ENCODE assay signal across 2 cellular contexts in the genomic region with DNA sequence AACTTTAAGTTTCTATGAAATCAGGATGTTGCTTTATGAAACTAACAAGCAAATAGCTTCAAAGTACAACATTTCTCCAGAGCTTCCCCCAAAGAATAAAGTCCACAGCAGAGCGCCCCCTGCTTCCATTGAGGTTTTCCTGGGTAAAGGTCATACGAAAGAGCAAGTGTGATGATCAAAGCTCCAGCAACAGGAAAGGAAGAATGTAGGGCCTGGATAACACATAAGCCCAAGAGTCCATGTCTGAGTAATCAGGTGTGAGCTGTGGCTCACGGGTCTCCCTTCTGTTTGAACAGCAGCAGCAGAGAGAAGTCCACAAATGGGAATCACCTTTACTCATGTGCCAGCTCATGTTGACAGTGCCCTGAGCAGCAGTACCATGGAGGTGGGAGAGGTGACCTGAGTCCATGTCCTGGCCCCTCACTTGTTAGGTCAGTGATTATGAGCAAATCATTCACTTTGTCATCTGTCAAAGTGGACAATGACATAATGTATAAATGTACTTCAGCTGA.
TF ChIP-seq lines count a peak whose summit lies in the region.

No MANE protein-coding gene starts in this region.

TF ChIP-seq in HepG2, 621 proteins besides CTCF, POLR2A, EP300 and RAD21 (continued from another document and continues in another):
- TF ChIP-seq ETV5 (CRISPR knock-in tag; IDR thresholded peaks at IDR 0.05; ENCODE audit: borderline replicate concordance) (peak; percentile 79), ZNF230 (CRISPR knock-in tag; IDR thresholded peaks at IDR 0.05) (no peak), ZNF441 (CRISPR knock-in tag; IDR thresholded peaks at IDR 0.05; ENCODE audit: borderline replicate concordance) (peak; percentile 81), PHF8 (CRISPR knock-in tag; IDR thresholded peaks at IDR 0.05) (no peak), ZNF652 (CRISPR knock-in tag; IDR thresholded peaks at IDR 0.05; ENCODE audit: borderline replicate concordance, low read depth) (no peak), ZFY (CRISPR knock-in tag; IDR thresholded peaks at IDR 0.05) (peak; percentile 33; the same call in 1 of the 2 replicates), SOX13 (IDR thresholded peaks at IDR 0.05) (no peak), SOX13 (CRISPR knock-in tag; conservative IDR thresholded peaks at IDR 0.05 in 1 of 2, IDR thresholded peaks at IDR 0.05 in 1 of 2) (peak in 1 of 2 experiments; percentile 34; a peak in 1 of 4 replicates), ZFX (CRISPR knock-in tag; IDR thresholded peaks at IDR 0.05; ENCODE audit: low read depth) (no peak), ZNF674 (CRISPR knock-in tag; IDR thresholded peaks at IDR 0.05; ENCODE audit: low read depth) (no peak), ARHGAP35 (CRISPR knock-in tag; IDR thresholded peaks at IDR 0.05; ENCODE audit: borderline replicate concordance) (no peak), CREM (IDR thresholded peaks at IDR 0.05) (peak; percentile 55; the same call in 1 of the 2 replicates), CREM (CRISPR knock-in tag; IDR thresholded peaks at IDR 0.05) (no peak), MEIS1 (CRISPR knock-in tag; IDR thresholded peaks at IDR 0.05; ENCODE audit: borderline replicate concordance) (peak; percentile 63; the same call in 1 of the 2 replicates), SIN3B (IDR thresholded peaks at IDR 0.05; ENCODE audit: low read length) (no peak), NR2F1 (CRISPR knock-in tag; IDR thresholded peaks at IDR 0.05) (peak; percentile 77 to 84; a peak in 3 of 4 replicates), NFIB (CRISPR knock-in tag; IDR thresholded peaks at IDR 0.05; ENCODE audit: borderline replicate concordance) (no peak), TEAD3 (CRISPR knock-in tag; optimal IDR thresholded peaks at IDR 0.05; ENCODE audit: borderline replicate concordance) (peak; percentile 84), ZNF567 (CRISPR knock-in tag; IDR thresholded peaks at IDR 0.05; ENCODE audit: borderline replicate concordance) (no peak), MYNN (CRISPR knock-in tag; IDR thresholded peaks at IDR 0.05; ENCODE audit: low read depth) (no peak), ZNF224 (CRISPR knock-in tag; IDR thresholded peaks at IDR 0.05) (no peak), SAP130 (CRISPR knock-in tag; IDR thresholded peaks at IDR 0.05; ENCODE audit: low read depth) (peak; percentile 67), TEAD2 (CRISPR knock-in tag; IDR thresholded peaks at IDR 0.05) (no peak)
- TF ChIP-seq, protein P1, sequence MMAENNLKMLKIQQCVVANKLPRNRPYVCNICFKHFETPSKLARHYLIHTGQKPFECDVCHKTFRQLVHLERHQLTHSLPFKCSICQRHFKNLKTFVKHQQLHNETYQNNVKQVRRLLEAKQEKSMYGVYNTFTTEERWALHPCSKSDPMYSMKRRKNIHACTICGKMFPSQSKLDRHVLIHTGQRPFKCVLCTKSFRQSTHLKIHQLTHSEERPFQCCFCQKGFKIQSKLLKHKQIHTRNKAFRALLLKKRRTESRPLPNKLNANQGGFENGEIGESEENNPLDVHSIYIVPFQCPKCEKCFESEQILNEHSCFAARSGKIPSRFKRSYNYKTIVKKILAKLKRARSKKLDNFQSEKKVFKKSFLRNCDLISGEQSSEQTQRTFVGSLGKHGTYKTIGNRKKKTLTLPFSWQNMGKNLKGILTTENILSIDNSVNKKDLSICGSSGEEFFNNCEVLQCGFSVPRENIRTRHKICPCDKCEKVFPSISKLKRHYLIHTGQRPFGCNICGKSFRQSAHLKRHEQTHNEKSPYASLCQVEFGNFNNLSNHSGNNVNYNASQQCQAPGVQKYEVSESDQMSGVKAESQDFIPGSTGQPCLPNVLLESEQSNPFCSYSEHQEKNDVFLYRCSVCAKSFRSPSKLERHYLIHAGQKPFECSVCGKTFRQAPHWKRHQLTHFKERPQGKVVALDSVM (CRISPR knock-in tag; IDR thresholded peaks at IDR 0.05), result no peak
- TF ChIP-seq, protein P2, sequence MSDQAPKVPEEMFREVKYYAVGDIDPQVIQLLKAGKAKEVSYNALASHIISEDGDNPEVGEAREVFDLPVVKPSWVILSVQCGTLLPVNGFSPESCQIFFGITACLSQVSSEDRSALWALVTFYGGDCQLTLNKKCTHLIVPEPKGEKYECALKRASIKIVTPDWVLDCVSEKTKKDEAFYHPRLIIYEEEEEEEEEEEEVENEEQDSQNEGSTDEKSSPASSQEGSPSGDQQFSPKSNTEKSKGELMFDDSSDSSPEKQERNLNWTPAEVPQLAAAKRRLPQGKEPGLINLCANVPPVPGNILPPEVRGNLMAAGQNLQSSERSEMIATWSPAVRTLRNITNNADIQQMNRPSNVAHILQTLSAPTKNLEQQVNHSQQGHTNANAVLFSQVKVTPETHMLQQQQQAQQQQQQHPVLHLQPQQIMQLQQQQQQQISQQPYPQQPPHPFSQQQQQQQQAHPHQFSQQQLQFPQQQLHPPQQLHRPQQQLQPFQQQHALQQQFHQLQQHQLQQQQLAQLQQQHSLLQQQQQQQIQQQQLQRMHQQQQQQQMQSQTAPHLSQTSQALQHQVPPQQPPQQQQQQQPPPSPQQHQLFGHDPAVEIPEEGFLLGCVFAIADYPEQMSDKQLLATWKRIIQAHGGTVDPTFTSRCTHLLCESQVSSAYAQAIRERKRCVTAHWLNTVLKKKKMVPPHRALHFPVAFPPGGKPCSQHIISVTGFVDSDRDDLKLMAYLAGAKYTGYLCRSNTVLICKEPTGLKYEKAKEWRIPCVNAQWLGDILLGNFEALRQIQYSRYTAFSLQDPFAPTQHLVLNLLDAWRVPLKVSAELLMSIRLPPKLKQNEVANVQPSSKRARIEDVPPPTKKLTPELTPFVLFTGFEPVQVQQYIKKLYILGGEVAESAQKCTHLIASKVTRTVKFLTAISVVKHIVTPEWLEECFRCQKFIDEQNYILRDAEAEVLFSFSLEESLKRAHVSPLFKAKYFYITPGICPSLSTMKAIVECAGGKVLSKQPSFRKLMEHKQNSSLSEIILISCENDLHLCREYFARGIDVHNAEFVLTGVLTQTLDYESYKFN (CRISPR knock-in tag; conservative IDR thresholded peaks at IDR 0.05), result peak; percentile 90
- TF ChIP-seq, protein P3, sequence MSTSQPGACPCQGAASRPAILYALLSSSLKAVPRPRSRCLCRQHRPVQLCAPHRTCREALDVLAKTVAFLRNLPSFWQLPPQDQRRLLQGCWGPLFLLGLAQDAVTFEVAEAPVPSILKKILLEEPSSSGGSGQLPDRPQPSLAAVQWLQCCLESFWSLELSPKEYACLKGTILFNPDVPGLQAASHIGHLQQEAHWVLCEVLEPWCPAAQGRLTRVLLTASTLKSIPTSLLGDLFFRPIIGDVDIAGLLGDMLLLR (CRISPR knock-in tag; IDR thresholded peaks at IDR 0.05), result no peak
- TF ChIP-seq, protein P4, sequence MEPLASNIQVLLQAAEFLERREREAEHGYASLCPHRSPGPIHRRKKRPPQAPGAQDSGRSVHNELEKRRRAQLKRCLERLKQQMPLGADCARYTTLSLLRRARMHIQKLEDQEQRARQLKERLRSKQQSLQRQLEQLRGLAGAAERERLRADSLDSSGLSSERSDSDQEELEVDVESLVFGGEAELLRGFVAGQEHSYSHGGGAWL (CRISPR knock-in tag; IDR thresholded peaks at IDR 0.05), result no peak

TF ChIP-seq in WTC11, 78 proteins besides CTCF, POLR2A, EP300 and RAD21 (continued from another document):
- TF ChIP-seq, protein P5, sequence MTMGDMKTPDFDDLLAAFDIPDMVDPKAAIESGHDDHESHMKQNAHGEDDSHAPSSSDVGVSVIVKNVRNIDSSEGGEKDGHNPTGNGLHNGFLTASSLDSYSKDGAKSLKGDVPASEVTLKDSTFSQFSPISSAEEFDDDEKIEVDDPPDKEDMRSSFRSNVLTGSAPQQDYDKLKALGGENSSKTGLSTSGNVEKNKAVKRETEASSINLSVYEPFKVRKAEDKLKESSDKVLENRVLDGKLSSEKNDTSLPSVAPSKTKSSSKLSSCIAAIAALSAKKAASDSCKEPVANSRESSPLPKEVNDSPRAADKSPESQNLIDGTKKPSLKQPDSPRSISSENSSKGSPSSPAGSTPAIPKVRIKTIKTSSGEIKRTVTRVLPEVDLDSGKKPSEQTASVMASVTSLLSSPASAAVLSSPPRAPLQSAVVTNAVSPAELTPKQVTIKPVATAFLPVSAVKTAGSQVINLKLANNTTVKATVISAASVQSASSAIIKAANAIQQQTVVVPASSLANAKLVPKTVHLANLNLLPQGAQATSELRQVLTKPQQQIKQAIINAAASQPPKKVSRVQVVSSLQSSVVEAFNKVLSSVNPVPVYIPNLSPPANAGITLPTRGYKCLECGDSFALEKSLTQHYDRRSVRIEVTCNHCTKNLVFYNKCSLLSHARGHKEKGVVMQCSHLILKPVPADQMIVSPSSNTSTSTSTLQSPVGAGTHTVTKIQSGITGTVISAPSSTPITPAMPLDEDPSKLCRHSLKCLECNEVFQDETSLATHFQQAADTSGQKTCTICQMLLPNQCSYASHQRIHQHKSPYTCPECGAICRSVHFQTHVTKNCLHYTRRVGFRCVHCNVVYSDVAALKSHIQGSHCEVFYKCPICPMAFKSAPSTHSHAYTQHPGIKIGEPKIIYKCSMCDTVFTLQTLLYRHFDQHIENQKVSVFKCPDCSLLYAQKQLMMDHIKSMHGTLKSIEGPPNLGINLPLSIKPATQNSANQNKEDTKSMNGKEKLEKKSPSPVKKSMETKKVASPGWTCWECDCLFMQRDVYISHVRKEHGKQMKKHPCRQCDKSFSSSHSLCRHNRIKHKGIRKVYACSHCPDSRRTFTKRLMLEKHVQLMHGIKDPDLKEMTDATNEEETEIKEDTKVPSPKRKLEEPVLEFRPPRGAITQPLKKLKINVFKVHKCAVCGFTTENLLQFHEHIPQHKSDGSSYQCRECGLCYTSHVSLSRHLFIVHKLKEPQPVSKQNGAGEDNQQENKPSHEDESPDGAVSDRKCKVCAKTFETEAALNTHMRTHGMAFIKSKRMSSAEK (CRISPR knock-in tag; IDR thresholded peaks at IDR 0.05; ENCODE audit: borderline replicate concordance), result no peak
- TF ChIP-seq NFYB (CRISPR knock-in tag; conservative IDR thresholded peaks at IDR 0.05; ENCODE audit: low read depth) (no peak), CBFB (CRISPR knock-in tag; IDR thresholded peaks at IDR 0.05; ENCODE audit: low read depth) (no peak), FOXP1 (CRISPR knock-in tag; IDR thresholded peaks at IDR 0.05; ENCODE audit: borderline replicate concordance) (no peak), ZBTB21 (CRISPR knock-in tag; IDR thresholded peaks at IDR 0.05; ENCODE audit: borderline replicate concordance) (no peak), CREM (CRISPR knock-in tag; IDR thresholded peaks at IDR 0.05) (no peak)
- TF ChIP-seq, protein P6, sequence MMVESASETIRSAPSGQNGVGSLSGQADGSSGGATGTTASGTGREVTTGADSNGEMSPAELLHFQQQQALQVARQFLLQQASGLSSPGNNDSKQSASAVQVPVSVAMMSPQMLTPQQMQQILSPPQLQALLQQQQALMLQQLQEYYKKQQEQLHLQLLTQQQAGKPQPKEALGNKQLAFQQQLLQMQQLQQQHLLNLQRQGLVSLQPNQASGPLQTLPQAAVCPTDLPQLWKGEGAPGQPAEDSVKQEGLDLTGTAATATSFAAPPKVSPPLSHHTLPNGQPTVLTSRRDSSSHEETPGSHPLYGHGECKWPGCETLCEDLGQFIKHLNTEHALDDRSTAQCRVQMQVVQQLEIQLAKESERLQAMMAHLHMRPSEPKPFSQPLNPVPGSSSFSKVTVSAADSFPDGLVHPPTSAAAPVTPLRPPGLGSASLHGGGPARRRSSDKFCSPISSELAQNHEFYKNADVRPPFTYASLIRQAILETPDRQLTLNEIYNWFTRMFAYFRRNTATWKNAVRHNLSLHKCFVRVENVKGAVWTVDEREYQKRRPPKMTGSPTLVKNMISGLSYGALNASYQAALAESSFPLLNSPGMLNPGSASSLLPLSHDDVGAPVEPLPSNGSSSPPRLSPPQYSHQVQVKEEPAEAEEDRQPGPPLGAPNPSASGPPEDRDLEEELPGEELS (CRISPR knock-in tag; IDR thresholded peaks at IDR 0.05), result no peak
